In the genomic region with DNA sequence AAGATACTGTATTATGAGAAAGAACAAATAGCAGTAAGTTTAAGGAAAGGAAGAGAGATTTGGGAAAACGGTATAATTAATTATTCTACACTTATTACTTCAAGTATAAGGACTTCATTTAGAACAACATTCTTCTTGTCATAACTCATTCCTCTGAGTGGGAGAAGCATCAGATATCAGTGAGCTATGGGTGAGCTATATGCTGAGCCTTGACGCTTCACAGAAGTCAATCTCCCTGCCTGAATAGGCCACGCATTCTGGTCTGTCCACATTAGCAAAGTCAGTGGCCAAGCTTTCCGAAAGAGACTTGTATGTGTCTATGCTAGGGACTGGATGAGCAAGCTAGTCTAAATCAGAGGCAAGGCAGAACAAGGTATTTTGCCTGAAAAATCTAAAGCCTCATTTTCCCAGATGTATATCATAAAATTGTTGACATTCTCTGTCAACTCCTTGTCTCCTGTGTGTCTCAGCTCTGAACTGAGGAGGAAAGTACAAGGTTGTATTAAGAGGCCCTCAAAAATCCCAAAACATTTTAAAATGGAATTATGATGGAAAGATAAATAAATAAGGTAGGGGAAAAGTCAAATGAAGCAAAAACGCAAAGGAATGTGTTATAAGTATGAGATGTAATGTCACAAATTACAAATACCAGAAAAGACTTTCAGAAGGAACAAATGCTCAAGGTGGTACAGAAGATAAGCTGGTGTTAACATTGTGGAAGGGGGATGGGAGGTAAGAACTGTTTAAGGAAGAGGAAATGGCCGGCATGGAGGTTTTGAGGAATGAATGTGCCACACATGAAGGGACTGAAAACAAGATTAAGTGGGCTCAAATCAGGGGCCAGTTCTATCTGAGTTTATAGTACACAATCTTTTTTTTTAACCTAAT, we compare ENCODE assay signal across 18 cellular contexts. TPM values are rescaled to one million over a fixed set of nuclear protein-coding genes. Genes with fewer than 3 reads are reported as not detected.
DNase-seq lines count a peak whose midpoint lies in the region; ATAC-seq, FAIRE-seq and TF ChIP-seq lines count a peak whose summit lies in the region.
"Had no signal": no experiment of that assay in that cellular context is flagged by ENCODE, and none has a peak within 500 bp of the region (broad histone marks: within the 10 kb centered on the region; RNA-seq: fewer than 3 reads in every experiment).

No MANE protein-coding gene starts in this region.

- H3K27me3 ChIP-seq in mammary epithelial cell (ENCODE audit: insufficient read depth, low read length) (peaks cover 4% of the 10 kb centered on the region), endothelial cell of umbilical vein (ENCODE audit: control insufficient read depth in 2 of 2, insufficient read depth in 2 of 2, low read length in 2 of 2) (peaks cover 0 to 3% of the 10 kb centered on the region in 2 experiments)

- TSS peak; percentile 45 for BruUV-seq in mammary epithelial cell (replicated peaks; lab: Mats Ljungman, UMichigan)
- no TSS peak for BruUV-seq in MCF 10A (replicated peaks; lab: Mats Ljungman, UMichigan)
- no TSS peak for BruUV-seq in endothelial cell of umbilical vein (replicated peaks; lab: Mats Ljungman, UMichigan)

- TF ChIP-seq CTCF in mammary epithelial cell (conservative IDR thresholded peaks at IDR 0.05 in 1 of 2, IDR thresholded peaks at IDR 0.05 in 1 of 2; ENCODE audit: extremely low read depth in 1 of 2, insufficient read depth in 1 of 2, low read depth in 1 of 2, low read length in 2 of 2) (no peak), MCF 10A (IDR thresholded peaks at IDR 0.05; ENCODE audit: unreplicated experiment) (no peak), endothelial cell of umbilical vein (IDR thresholded peaks at IDR 0.05; ENCODE audit: extremely low read depth in 1 of 2, insufficient read depth in 1 of 2, low read depth in 1 of 2, low read length in 2 of 2) (no peak)

- H3K9ac ChIP-seq in mammary epithelial cell (ENCODE audit: insufficient read depth, low read length) (no peak overlapping the region), endothelial cell of umbilical vein (replicated peaks; ENCODE audit: extremely low read depth, insufficient read depth, low read length) (no peak overlapping the region)

- H3K4me3 ChIP-seq in mammary epithelial cell (replicated peaks in 1 of 3; ENCODE audit: insufficient read depth in 1 of 3, low read depth in 2 of 3, low read length in 3 of 3) (no peak overlapping the region), endothelial cell of umbilical vein (replicated peaks in 1 of 3; ENCODE audit: insufficient read depth in 1 of 3, low read depth in 1 of 3, low read length in 3 of 3) (no peak overlapping the region)

- no peaks in the 10 kb centered on the region for H3K79me2 ChIP-seq in mammary epithelial cell (ENCODE audit: insufficient read depth, low read length)
- H3K79me2 ChIP-seq in endothelial cell of umbilical vein (ENCODE audit: control insufficient read depth, insufficient read depth, low read length), result no peaks in the 10 kb centered on the region

- FAIRE-seq in endothelial cell of umbilical vein (lab: Jason Lieb, UNC), result no peak
- FAIRE-seq: A549 had no signal

- no peak overlapping the region for H3K4me3 Mint-ChIP-seq in MCF 10A (ENCODE audit: unreplicated experiment)
- H3K4me3 Mint-ChIP-seq in activated T-helper 2 cell treated with anti-CD3 and anti-CD28 coated beads, Interferon-gamma antibody, Interleukin-2, Interleukin-4, amounts not matched to agents 10 μg/mL and 5 μg/mL and 100 μg/mL, durations not matched to agents 14 hours and 24 hours and 36 hours (ENCODE audit: low read depth), result no peak overlapping the region

- no peak overlapping the region for H3K4me2 ChIP-seq in mammary epithelial cell (ENCODE audit: insufficient read depth, low read depth, low read length)
- H3K4me2 ChIP-seq in endothelial cell of umbilical vein (ENCODE audit: insufficient read depth, low read length), result no peak overlapping the region

- 96% methylated on average over 6 of the region's 6 CpGs for WGBS in mammary epithelial cell (ENCODE audit: low coverage, missing lambda C conversion rate)

- in situ Hi-C loops in mammary epithelial cell (cut with MboI; ENCODE audit: low sequenced_read_pairs in 2 of 2), result no loop called here

- no peaks in the 10 kb centered on the region for H3K9me1 ChIP-seq in endothelial cell of umbilical vein (replicated peaks; ENCODE audit: control insufficient read depth, extremely low read depth, insufficient read depth, low read length)

- no peak for DNase-seq in mammary epithelial cell
- DNase-seq in MCF 10A (ENCODE audit: unreplicated experiment), result no peak
- DNase-seq in OCI-M2 (lab: John Stamatoyannopoulos, UW; ENCODE audit: unreplicated experiment), result peak; percentile 43
- DNase-seq in endothelial cell of umbilical vein (ENCODE audit: low read depth, low spot score), result peak; percentile 6
- DNase-seq in ureter (ENCODE audit: low spot score), result no peak
- no peak for DNase-seq in activated T-helper 2 cell treated with anti-CD3 and anti-CD28 coated beads, Interferon-gamma antibody, Interleukin-2, Interleukin-4, amounts not matched to agents 10 μg/mL and 5 μg/mL and 100 μg/mL, durations not matched to agents 14 hours and 24 hours and 36 hours (ENCODE audit: low spot score)
- DNase-seq in NCI-H146 (lab: John Stamatoyannopoulos, UW), result no peak
- DNase-seq: H9, IMR-90, NCI-H1436 treated with DMSO at 0.1 percent for 48 hours, NCI-H2081, NCI-H510A, NCI-H774 had no signal

- dilution Hi-C loops in mammary epithelial cell (cut with HindIII; ENCODE audit: low sequenced_read_pairs) (no loop called here), endothelial cell of umbilical vein (cut with MboI; ENCODE audit: extremely low pct_ligation_motif_present, low sequenced_read_pairs) (no loop called here)

- intact Hi-C loops in mammary epithelial cell (cut with micrococcal nuclease) (loop anchor here (2.0 to 10.0 kb wide), 3 partner anchors 545 to 1183 kb away; no protein-coding TSS in a partner anchor), MCF 10A (cut with micrococcal nuclease) (loop anchor here (2.0 to 5.0 kb wide), 3 partner anchors 125 to 1183 kb away; a partner anchor contains a TSS), endothelial cell of umbilical vein (cut with micrococcal nuclease) (loop anchor here (2.0 kb wide), 4 partner anchors 125 to 1183 kb away; a partner anchor contains a TSS)
- intact Hi-C loops in activated T-helper 2 cell treated with anti-CD3 and anti-CD28 coated beads, Interferon-gamma antibody, Interleukin-2, Interleukin-4, amounts not matched to agents 10 μg/mL and 5 μg/mL and 100 μg/mL, durations not matched to agents 14 hours and 24 hours and 36 hours (cut with micrococcal nuclease), result loop anchor here (2.0 to 5.0 kb wide), 3 partner anchors 125 to 688 kb away; a partner anchor contains a TSS

- H3K36me3 ChIP-seq in mammary epithelial cell (ENCODE audit: insufficient read depth, low read length), result no peaks in the 10 kb centered on the region
- no peaks in the 10 kb centered on the region for H3K36me3 ChIP-seq in endothelial cell of umbilical vein (ENCODE audit: control insufficient read depth in 2 of 2, extremely low read depth in 1 of 2, insufficient read depth in 2 of 2, low read length in 2 of 2)

- H3K36me3 Mint-ChIP-seq in MCF 10A (ENCODE audit: insufficient read depth, unreplicated experiment), result no peaks in the 10 kb centered on the region
- no peaks in the 10 kb centered on the region for H3K36me3 Mint-ChIP-seq in activated T-helper 2 cell treated with anti-CD3 and anti-CD28 coated beads, Interferon-gamma antibody, Interleukin-2, Interleukin-4, amounts not matched to agents 10 μg/mL and 5 μg/mL and 100 μg/mL, durations not matched to agents 14 hours and 24 hours and 36 hours (ENCODE audit: low read depth)

- H4K20me1 ChIP-seq in mammary epithelial cell (ENCODE audit: insufficient read depth, low read length), result no peaks in the 10 kb centered on the region
- no peaks in the 10 kb centered on the region for H4K20me1 ChIP-seq in endothelial cell of umbilical vein (replicated peaks; ENCODE audit: control insufficient read depth, extremely low read depth, insufficient read depth, low read length)

- POLR2A ChIA-PET in MCF 10A (lab: Yijun Ruan, JAX) (interaction anchor here (0.7 kb wide), 2 partner anchors 100 to 526 kb away, joined by 3 read pairs; no protein-coding TSS in a partner anchor), endothelial cell of umbilical vein (lab: Charles Lee) (no interaction called here)

- TF ChIP-seq POLR2A in endothelial cell of umbilical vein (IDR thresholded peaks at IDR 0.05; ENCODE audit: low read depth, low read length), result no peak

- peaks cover 83% of the 10 kb centered on the region for H3K27me3 Mint-ChIP-seq in MCF 10A (ENCODE audit: insufficient read depth, unreplicated experiment)
- H3K27me3 Mint-ChIP-seq in activated T-helper 2 cell treated with anti-CD3 and anti-CD28 coated beads, Interferon-gamma antibody, Interleukin-2, Interleukin-4, amounts not matched to agents 10 μg/mL and 5 μg/mL and 100 μg/mL, durations not matched to agents 14 hours and 24 hours and 36 hours (ENCODE audit: low read depth), result peaks cover 21% of the 10 kb centered on the region

- CTCF ChIA-PET in mammary epithelial cell (lab: Charles Lee; ENCODE audit: low non-redundant PET) (interaction anchor here (0.5 kb wide), 1 partner anchor 260 kb away, joined by 3 read pairs; no protein-coding TSS in a partner anchor), MCF 10A (lab: Yijun Ruan, JAX) (interaction anchor here (0.5 to 2.0 kb wide), 22 partner anchors 12 to 725 kb away, joined by 3 to 10 read pairs (median 4); a partner anchor contains a TSS), endothelial cell of umbilical vein (lab: Charles Lee) (interaction anchor here (0.6 to 2.9 kb wide), 12 partner anchors 11 to 1173 kb away, joined by 3 to 38 read pairs (median 4); a partner anchor contains a TSS)

- no peak overlapping the region for H2AFZ ChIP-seq in mammary epithelial cell (ENCODE audit: low read depth, low read length)
- no peak overlapping the region for H2AFZ ChIP-seq in endothelial cell of umbilical vein (ENCODE audit: low read depth, low read length)

- H3K27ac ChIP-seq in mammary epithelial cell (ENCODE audit: insufficient read depth, low read depth, low read length) (no peak overlapping the region), endothelial cell of umbilical vein (ENCODE audit: insufficient read depth, low read depth, low read length) (no peak overlapping the region)
- H3K27ac ChIP-seq: A549, C4-2B had no signal

- H3K4me1 Mint-ChIP-seq in MCF 10A (ENCODE audit: insufficient read depth, unreplicated experiment), result peaks cover 13% of the 10 kb centered on the region
- H3K4me1 Mint-ChIP-seq in activated T-helper 2 cell treated with anti-CD3 and anti-CD28 coated beads, Interferon-gamma antibody, Interleukin-2, Interleukin-4, amounts not matched to agents 10 μg/mL and 5 μg/mL and 100 μg/mL, durations not matched to agents 14 hours and 24 hours and 36 hours (ENCODE audit: low read depth), result peaks cover 12% of the 10 kb centered on the region

- no peak for ATAC-seq in GM19351 (IDR thresholded peaks at IDR 0.05; ENCODE audit: unreplicated experiment)

- no peak overlapping the region for H3K27ac Mint-ChIP-seq in MCF 10A (ENCODE audit: low read depth, unreplicated experiment)
- no peak overlapping the region for H3K27ac Mint-ChIP-seq in activated T-helper 2 cell treated with anti-CD3 and anti-CD28 coated beads, Interferon-gamma antibody, Interleukin-2, Interleukin-4, amounts not matched to agents 10 μg/mL and 5 μg/mL and 100 μg/mL, durations not matched to agents 14 hours and 24 hours and 36 hours
- H3K27ac Mint-ChIP-seq: H9 had no signal

- H3K4me1 ChIP-seq in mammary epithelial cell (ENCODE audit: insufficient read depth, low read length), result no peaks in the 10 kb centered on the region
- peaks cover 7% of the 10 kb centered on the region for H3K4me1 ChIP-seq in endothelial cell of umbilical vein (ENCODE audit: control insufficient read depth, extremely low read depth, insufficient read depth, low read length)
- H3K4me1 ChIP-seq: A549 had no signal

- H3K9me3 ChIP-seq in mammary epithelial cell (replicated peaks; ENCODE audit: insufficient read depth, low read length), result no peaks in the 10 kb centered on the region
- H3K9me3 ChIP-seq in endothelial cell of umbilical vein (replicated peaks; ENCODE audit: control insufficient read depth, insufficient read depth, low read length), result no peaks in the 10 kb centered on the region
- H3K9me3 ChIP-seq: A549 had no signal

- H3K9me3 Mint-ChIP-seq in MCF 10A (ENCODE audit: unreplicated experiment), result no peaks in the 10 kb centered on the region
- no peaks in the 10 kb centered on the region for H3K9me3 Mint-ChIP-seq in activated T-helper 2 cell treated with anti-CD3 and anti-CD28 coated beads, Interferon-gamma antibody, Interleukin-2, Interleukin-4, amounts not matched to agents 10 μg/mL and 5 μg/mL and 100 μg/mL, durations not matched to agents 14 hours and 24 hours and 36 hours
- H3K9me3 Mint-ChIP-seq: H9 had no signal

RNA-seq across cellular contexts. Expression of a gene that starts 1.4 kb away (rescaled TPM):
- not detected for total RNA-seq in mammary epithelial cell
- polyA plus RNA-seq in mammary epithelial cell, result not detected
- not detected for polyA minus RNA-seq in mammary epithelial cell
- total RNA-seq in MCF 10A (2022), result not detected in 2 replicates
- not detected in 2 replicates for total RNA-seq in endothelial cell of umbilical vein
- not detected in 2 replicates for polyA plus RNA-seq in endothelial cell of umbilical vein
- polyA plus RNA-seq in endothelial cell of umbilical vein (2011; cell fraction: cytosol; rRNA removed), result not detected in 2 replicates
- polyA plus RNA-seq in endothelial cell of umbilical vein (2011; cell fraction: nucleus; rRNA removed), result not detected in 2 replicates
- polyA plus RNA-seq in endothelial cell of umbilical vein (2012), result not detected in 2 replicates
- polyA minus RNA-seq in endothelial cell of umbilical vein, result not detected in 2 replicates
- not detected for polyA minus RNA-seq in endothelial cell of umbilical vein (2011; cell fraction: cytosol; rRNA and poly(A)+ RNA removed)
- polyA minus RNA-seq in endothelial cell of umbilical vein (2011; cell fraction: nucleus; rRNA and poly(A)+ RNA removed), result not detected in 2 replicates
- not detected for total RNA-seq in ureter
- not detected in 2 replicates for total RNA-seq in activated T-helper 2 cell treated with anti-CD3 and anti-CD28 coated beads, Interferon-gamma antibody, Interleukin-2, Interleukin-4, amounts not matched to agents 10 μg/mL and 5 μg/mL and 100 μg/mL, durations not matched to agents 14 hours and 24 hours and 36 hours
- total RNA-seq: H9, HT1080, IMR-90, LHCN-M2 had no signal
- polyA plus RNA-seq: A549, IMR-90 had no signal

RNA-seq across cellular contexts. Expression of a gene that starts 19.1 kb away (rescaled TPM):
- not detected for total RNA-seq in mammary epithelial cell
- polyA plus RNA-seq in mammary epithelial cell, result not detected
- not detected for polyA minus RNA-seq in mammary epithelial cell
- not detected in 2 replicates for total RNA-seq in MCF 10A (2022)
- total RNA-seq in endothelial cell of umbilical vein, result not detected in 2 replicates
- not detected in 2 replicates for polyA plus RNA-seq in endothelial cell of umbilical vein
- not detected in 2 replicates for polyA plus RNA-seq in endothelial cell of umbilical vein (2011; cell fraction: cytosol; rRNA removed)
- not detected in 2 replicates for polyA plus RNA-seq in endothelial cell of umbilical vein (2011; cell fraction: nucleus; rRNA removed)
- not detected in 2 replicates for polyA plus RNA-seq in endothelial cell of umbilical vein (2012)
- not detected in 2 replicates for polyA minus RNA-seq in endothelial cell of umbilical vein
- not detected for polyA minus RNA-seq in endothelial cell of umbilical vein (2011; cell fraction: cytosol; rRNA and poly(A)+ RNA removed)
- 0.82 TPM in 1 of 2 replicates, not detected in the other for polyA minus RNA-seq in endothelial cell of umbilical vein (2011; cell fraction: nucleus; rRNA and poly(A)+ RNA removed)
- total RNA-seq in ureter, result 0.26 TPM
- total RNA-seq in activated T-helper 2 cell treated with anti-CD3 and anti-CD28 coated beads, Interferon-gamma antibody, Interleukin-2, Interleukin-4, amounts not matched to agents 10 μg/mL and 5 μg/mL and 100 μg/mL, durations not matched to agents 14 hours and 24 hours and 36 hours, result not detected in 2 replicates
- total RNA-seq: H9, HT1080, IMR-90, LHCN-M2 had no signal
- polyA plus RNA-seq: A549, IMR-90 had no signal

RNA-seq across cellular contexts. Expression of a gene that starts 27.0 kb away (rescaled TPM):
- not detected for total RNA-seq in mammary epithelial cell
- polyA plus RNA-seq in mammary epithelial cell, result not detected
- not detected for polyA minus RNA-seq in mammary epithelial cell
- total RNA-seq in MCF 10A (2022), result not detected in 2 replicates
- not detected in 2 replicates for total RNA-seq in endothelial cell of umbilical vein
- not detected in 2 replicates for polyA plus RNA-seq in endothelial cell of umbilical vein
- polyA plus RNA-seq in endothelial cell of umbilical vein (2011; cell fraction: cytosol; rRNA removed), result not detected in 2 replicates
- not detected in 2 replicates for polyA plus RNA-seq in endothelial cell of umbilical vein (2011; cell fraction: nucleus; rRNA removed)
- polyA plus RNA-seq in endothelial cell of umbilical vein (2012), result not detected in 2 replicates
- 0.45 TPM in 1 of 2 replicates, not detected in the other for polyA minus RNA-seq in endothelial cell of umbilical vein
- polyA minus RNA-seq in endothelial cell of umbilical vein (2011; cell fraction: cytosol; rRNA and poly(A)+ RNA removed), result not detected
- 0.43 TPM in 1 of 2 replicates, not detected in the other for polyA minus RNA-seq in endothelial cell of umbilical vein (2011; cell fraction: nucleus; rRNA and poly(A)+ RNA removed)
- not detected for total RNA-seq in ureter
- total RNA-seq in activated T-helper 2 cell treated with anti-CD3 and anti-CD28 coated beads, Interferon-gamma antibody, Interleukin-2, Interleukin-4, amounts not matched to agents 10 μg/mL and 5 μg/mL and 100 μg/mL, durations not matched to agents 14 hours and 24 hours and 36 hours, result not detected in 2 replicates
- total RNA-seq: H9, HT1080, IMR-90, LHCN-M2 had no signal
- polyA plus RNA-seq: A549, IMR-90 had no signal

RNA-seq across cellular contexts. Expression of a gene that starts 31.5 kb away (rescaled TPM):
- total RNA-seq in mammary epithelial cell (not detected), MCF 10A (2022) (not detected in 2 replicates), endothelial cell of umbilical vein (not detected in 2 replicates), ureter (not detected)
- polyA plus RNA-seq in mammary epithelial cell (not detected), endothelial cell of umbilical vein (not detected in 2 replicates)
- polyA minus RNA-seq in mammary epithelial cell (not detected), endothelial cell of umbilical vein (not detected in 2 replicates)
- polyA plus RNA-seq in endothelial cell of umbilical vein (2011; cell fraction: cytosol; rRNA removed), result not detected in 2 replicates
- polyA plus RNA-seq in endothelial cell of umbilical vein (2011; cell fraction: nucleus; rRNA removed), result not detected in 2 replicates
- polyA plus RNA-seq in endothelial cell of umbilical vein (2012), result not detected in 2 replicates
- not detected for polyA minus RNA-seq in endothelial cell of umbilical vein (2011; cell fraction: cytosol; rRNA and poly(A)+ RNA removed)
- not detected in 2 replicates for polyA minus RNA-seq in endothelial cell of umbilical vein (2011; cell fraction: nucleus; rRNA and poly(A)+ RNA removed)
- total RNA-seq in activated T-helper 2 cell treated with anti-CD3 and anti-CD28 coated beads, Interferon-gamma antibody, Interleukin-2, Interleukin-4, amounts not matched to agents 10 μg/mL and 5 μg/mL and 100 μg/mL, durations not matched to agents 14 hours and 24 hours and 36 hours, result not detected in 2 replicates
- total RNA-seq: H9, HT1080, IMR-90, LHCN-M2 had no signal
- polyA plus RNA-seq: A549, IMR-90 had no signal

RNA-seq across cellular contexts. Expression of a gene that starts 47.3 kb away (rescaled TPM):
- total RNA-seq in mammary epithelial cell, result not detected
- not detected for polyA plus RNA-seq in mammary epithelial cell
- polyA minus RNA-seq in mammary epithelial cell, result not detected
- not detected in 2 replicates for total RNA-seq in MCF 10A (2022)
- total RNA-seq in endothelial cell of umbilical vein, result not detected in 2 replicates
- polyA plus RNA-seq in endothelial cell of umbilical vein, result not detected in 2 replicates
- polyA plus RNA-seq in endothelial cell of umbilical vein (2011; cell fraction: cytosol; rRNA removed), result not detected in 2 replicates
- polyA plus RNA-seq in endothelial cell of umbilical vein (2011; cell fraction: nucleus; rRNA removed), result not detected in 2 replicates
- polyA plus RNA-seq in endothelial cell of umbilical vein (2012), result not detected in 2 replicates
- polyA minus RNA-seq in endothelial cell of umbilical vein, result not detected in 2 replicates
- not detected for polyA minus RNA-seq in endothelial cell of umbilical vein (2011; cell fraction: cytosol; rRNA and poly(A)+ RNA removed)
- polyA minus RNA-seq in endothelial cell of umbilical vein (2011; cell fraction: nucleus; rRNA and poly(A)+ RNA removed), result not detected in 2 replicates
- total RNA-seq in ureter, result not detected
- not detected in 2 replicates for total RNA-seq in activated T-helper 2 cell treated with anti-CD3 and anti-CD28 coated beads, Interferon-gamma antibody, Interleukin-2, Interleukin-4, amounts not matched to agents 10 μg/mL and 5 μg/mL and 100 μg/mL, durations not matched to agents 14 hours and 24 hours and 36 hours
- total RNA-seq: H9, HT1080, IMR-90, LHCN-M2 had no signal
- polyA plus RNA-seq: A549, IMR-90 had no signal

Comparison
In these comparisons a context has a peak if more than half of its experiments do, and no peak if none do; other contexts are left out.
1. DNase-seq: peak in OCI-M2 (single experiment) and endothelial cell of umbilical vein (single experiment); none in mammary epithelial cell (single experiment), MCF 10A (single experiment), ureter (single experiment), activated T-helper 2 cell treated with anti-CD3 and anti-CD28 coated beads, Interferon-gamma antibody, Interleukin-2, Interleukin-4, amounts not matched to agents 10 μg/mL and 5 μg/mL and 100 μg/mL, durations not matched to agents 14 hours and 24 hours and 36 hours (single experiment) and NCI-H146 (single experiment).